1 cellular context compared by ENCODE assay signal in the genomic region with DNA sequence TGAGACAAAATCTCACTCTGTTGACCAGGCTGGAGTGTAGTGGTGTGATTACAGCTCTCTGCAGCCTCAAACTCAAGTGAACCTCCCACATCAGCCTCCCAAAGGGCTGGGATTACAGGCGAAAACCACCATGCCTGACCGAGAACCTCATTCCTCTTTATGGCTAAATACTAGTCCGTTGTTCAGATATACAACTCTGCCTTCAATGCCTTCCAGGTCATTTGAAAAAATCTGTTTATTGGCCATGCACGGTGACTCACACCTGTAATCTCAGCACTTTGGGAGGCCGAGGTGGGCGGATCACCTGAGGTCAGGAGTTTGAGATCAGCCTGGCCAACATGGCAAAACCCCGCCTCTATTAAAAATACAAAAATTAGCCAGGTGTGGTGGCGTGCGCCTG. TPM values are rescaled to one million over a fixed set of nuclear protein-coding genes. Genes with fewer than 3 reads are reported as not detected.
"Had no signal": no experiment of that assay in that cellular context is flagged by ENCODE, and none has a peak within 500 bp of the region (broad histone marks: within the 10 kb centered on the region; RNA-seq: fewer than 3 reads in every experiment).

No MANE protein-coding gene starts in this region.

RNA-seq across cellular contexts. Expression of gene C1QL4, which starts 43.2 kb away (rescaled TPM):
- total RNA-seq: MCF 10A had no signal
